Comparison of ENCODE assay signal across 23 cellular contexts in genomic region chr6:67016921-67017460, GRCh38.
"Had no signal": no experiment of that assay in that cellular context is flagged by ENCODE, and none has a peak within 500 bp of the region (broad histone marks: within the 10 kb centered on the region; RNA-seq: fewer than 3 reads in every experiment).

No MANE protein-coding gene starts in this region.

- FAIRE-seq: HepG2 had no signal

- H3K27ac Mint-ChIP-seq: T-cell had no signal

- H3K4me1 Mint-ChIP-seq: T-cell had no signal

- H3K4me3 Mint-ChIP-seq: T-cell had no signal

- H3K27me3 Mint-ChIP-seq: T-cell had no signal

- H3K27ac ChIP-seq: RWPE1 had no signal

- DNase-seq: IMR-90; Kasumi-1; KG1; MM.1S; NCI-H1092 treated with DMSO at 0.1 percent for 48 hours; NCI-H1436; NCI-H187; NCI-H2029; NCI-H2081 treated with DMSO at 0.1 percent for 48 hours; NCI-H2171; NCI-H226; NCI-H510A; NCI-H524 treated with DMSO at 0.1 percent for 48 hours; NCI-H69; NCI-H774; NK-92 treated with Interleukin-12 subunit alpha and Interleukin-12 subunit beta, amount 100 ng/mL, for 24 hours; PC-3; SHP77; SW 1271; T-cell had no signal

- ATAC-seq: HepG2, Panc1, PC-3, T-cell had no signal

- H3K36me3 Mint-ChIP-seq: T-cell had no signal
